8 cellular contexts compared by ENCODE assay signal in genomic region chr15:68795298-68795848, GRCh38. TPM values are rescaled to one million over a fixed set of nuclear protein-coding genes. Genes with fewer than 3 reads are reported as not detected.
A peak's percentile ranks its signal among the peaks of the same experiment; 100 is the strongest.
DNase-seq lines count a peak whose midpoint lies in the region; ATAC-seq and TF ChIP-seq lines count a peak whose summit lies in the region.

No MANE protein-coding gene starts in this region.

- H3K27me3 ChIP-seq in heart right ventricle, result no peaks in the 10 kb centered on the region
- no peaks in the 10 kb centered on the region for H3K27me3 ChIP-seq in parathyroid adenoma (ENCODE audit: control insufficient read depth, insufficient read depth, low read length)
- H3K27me3 ChIP-seq in transverse colon, result no peaks in the 10 kb centered on the region

- H3K9ac ChIP-seq in parathyroid adenoma, result no peak overlapping the region

- H3K79me2 ChIP-seq in parathyroid adenoma, result peaks cover 15% of the 10 kb centered on the region

- in situ Hi-C loops in G401 (cut with HindIII; ENCODE audit: low sequenced_read_pairs), result no loop called here
- in situ Hi-C loops in transverse colon (cut with MboI; ENCODE audit: low pct_ligation_motif_present in 1 of 4, low pct_unique_long_range_greater_than_20kb in 1 of 4, low sequenced_read_pairs in 3 of 4), result no loop called here

- intact Hi-C loops in heart right ventricle (cut with DNase I), result loop anchor here in 4 of 10 donors (2.0 kb wide), 3 partner anchors 21 to 25 kb away; partner anchors contain the start of gene ANP32A (in 1 of the 4)
- intact Hi-C loops in transverse colon (cut with DNase I; ENCODE audit: low total_unique reads), result no loop called here

- TF ChIP-seq CTCF in heart right ventricle (IDR thresholded peaks at IDR 0.05) (no peak), parathyroid adenoma (IDR thresholded peaks at IDR 0.05) (no peak), transverse colon (IDR thresholded peaks at IDR 0.05) (no peak)

- H3K9me3 ChIP-seq in heart right ventricle (no peaks in the 10 kb centered on the region), parathyroid adenoma (ENCODE audit: control insufficient read depth, low read length) (no peaks in the 10 kb centered on the region), transverse colon (no peaks in the 10 kb centered on the region)

- TF ChIP-seq POLR2A in transverse colon (IDR thresholded peaks at IDR 0.05), result no peak

- H3K4me2 ChIP-seq in parathyroid adenoma (ENCODE audit: low read length), result peak overlapping the region; percentile 48

- peak overlapping the region in 7 of 10 donors; percentile 9 to 22 (median 18) for H3K4me3 ChIP-seq in heart right ventricle
- peak overlapping the region; percentile 33 for H3K4me3 ChIP-seq in parathyroid adenoma (ENCODE audit: low read depth, low read length)
- peak overlapping the region in 1 of 4 donors; percentile 13 for H3K4me3 ChIP-seq in transverse colon

- no peak for TF ChIP-seq EP300 in transverse colon (IDR thresholded peaks at IDR 0.05; ENCODE audit: low read depth)

- DNase-seq in G401 (ENCODE audit: low spot score) (peak; percentile 97), RPMI7951 (ENCODE audit: low read depth) (peak; percentile 37), amniotic epithelial cell (ENCODE audit: low read depth) (peak; percentile 57), heart right ventricle (peak; percentile 87 to 93), transverse colon (peak; percentile 90)

- H3K36me3 ChIP-seq in heart right ventricle (no peaks in the 10 kb centered on the region), parathyroid adenoma (ENCODE audit: control insufficient read depth, insufficient read depth, low read length) (no peaks in the 10 kb centered on the region), transverse colon (no peaks in the 10 kb centered on the region)

- peaks cover 50 to 100% (median 97%) of the 10 kb centered on the region in 9 donors for H3K4me1 ChIP-seq in heart right ventricle
- peaks cover 15% of the 10 kb centered on the region for H3K4me1 ChIP-seq in parathyroid adenoma
- H3K4me1 ChIP-seq in transverse colon, result peaks cover 29 to 84% (median 58%) of the 10 kb centered on the region in 4 donors

- H3K27ac ChIP-seq in heart right ventricle (peak overlapping the region; percentile 65 to 91 (median 78)), parathyroid adenoma (peak overlapping the region; percentile 32), transverse colon (peak overlapping the region; percentile 69 to 76 (median 71))

- no peak overlapping the region for H2AFZ ChIP-seq in parathyroid adenoma

- peak; percentile 60 for ATAC-seq in HG02759 (IDR thresholded peaks at IDR 0.05; ENCODE audit: unreplicated experiment)
- peak; percentile 92 to 97 (median 95) for ATAC-seq in heart right ventricle
- ATAC-seq in GM18511 (IDR thresholded peaks at IDR 0.05; ENCODE audit: unreplicated experiment), result no peak

- WGBS in heart right ventricle, 2 donors, result 2 to 3% methylated on average over 20 of the region's 20 CpGs
- WGBS in transverse colon (ENCODE audit: low coverage in 1 of 2), 2 donors, result 9% methylated on average over 20 of the region's 20 CpGs; no CpG with 5 or more reads in 1 of the 2 donors

RNA-seq across cellular contexts. Expression of gene ANP32A, which starts 25.3 kb away (rescaled TPM):
- 35.3 and 124 TPM in 2 replicates for total RNA-seq in G401 (2014; rRNA removed; shearing (Covaris generic))
- total RNA-seq in RPMI7951 (2014; rRNA removed; shearing (Covaris generic)), result 95.6 and 119 TPM in 2 replicates
- 100 to 1,000 TPM; 122 to 201 (median 152) TPM for total RNA-seq in heart right ventricle
- polyA plus RNA-seq in heart right ventricle, result 100 to 1,000 TPM in 1 of 2 donors, 10 to 100 TPM in 1; 87.3 to 141 TPM
- 10 to 100 TPM; 23.9 to 92.7 (median 69.4) TPM for total RNA-seq in transverse colon

Comparison
In these comparisons a context has a peak if more than half of its experiments do, and no peak if none do; other contexts are left out.
1. DNase-seq: peak in every context shown above with its lines; median percentile 97 in G401; 90 in heart right ventricle; 90 in transverse colon; 57 in amniotic epithelial cell; 37 in RPMI7951.